ENCODE assay signal across 11 cellular contexts in the genomic region with DNA sequence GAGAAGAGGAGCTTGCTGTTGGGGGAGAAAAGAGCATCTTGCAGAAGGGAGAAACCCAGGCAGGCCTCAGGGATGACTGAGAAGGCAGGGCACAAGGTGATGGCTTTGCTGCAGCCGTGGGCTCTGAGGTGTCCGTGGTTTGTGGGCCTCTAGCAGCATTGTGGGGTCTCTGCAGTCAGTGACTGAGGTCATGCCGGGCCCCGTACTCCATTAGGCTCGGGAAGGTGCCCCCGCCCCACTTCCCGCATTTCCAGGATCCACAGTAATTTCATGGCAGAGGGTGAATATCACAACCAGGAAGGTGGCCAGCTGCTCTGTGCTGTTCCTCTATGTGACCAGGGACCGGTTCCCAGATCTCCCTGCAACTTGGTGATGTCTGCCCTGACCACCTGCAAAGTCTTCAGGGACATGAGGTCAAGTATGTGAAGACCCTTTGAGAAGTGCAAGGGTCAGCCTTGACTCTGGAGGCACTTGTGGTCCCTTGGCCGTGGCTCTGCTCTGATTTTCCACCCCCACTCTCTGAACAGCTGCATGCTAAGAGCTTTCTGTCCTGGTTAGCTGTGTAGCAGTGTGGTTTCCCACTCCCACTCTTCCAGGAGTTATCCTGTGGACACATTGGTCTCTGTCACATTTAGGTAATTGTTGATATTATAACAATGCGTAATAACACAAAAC. TPM values are rescaled to one million over a fixed set of nuclear protein-coding genes. Genes with fewer than 3 reads are reported as not detected.
DNase-seq lines count a peak whose midpoint lies in the region; ATAC-seq and TF ChIP-seq lines count a peak whose summit lies in the region.
"Had no signal": no experiment of that assay in that cellular context is flagged by ENCODE, and none has a peak within 500 bp of the region (broad histone marks: within the 10 kb centered on the region; RNA-seq: fewer than 3 reads in every experiment).

No MANE protein-coding gene starts in this region.

- intact Hi-C loops in esophagus squamous epithelium (cut with DNase I) (loop anchor here (10.0 kb wide), 1 partner anchor 155 kb away; no protein-coding TSS in a partner anchor), sigmoid colon (cut with DNase I) (no loop called here)

- H3K27ac ChIP-seq in DOHH2 (ENCODE audit: low read depth, low read length) (0 out of 2 replicates have a peak overlapping the region, but pooled peaks have one; percentile 10), Peyer's patch (peak overlapping the region; percentile 99 to 100 (median 100)), esophagus squamous epithelium (peak overlapping the region; percentile 90 to 100 (median 95)), sigmoid colon (peak overlapping the region; percentile 99 to 100 (median 100)), caudate nucleus (ENCODE audit: low read depth, low read length) (no peak overlapping the region)

- TF ChIP-seq CTCF in DOHH2 (IDR thresholded peaks at IDR 0.05; ENCODE audit: low read depth, low read length, poor library complexity, severe bottlenecking) (no peak), Peyer's patch (IDR thresholded peaks at IDR 0.05) (no peak), esophagus squamous epithelium (IDR thresholded peaks at IDR 0.05) (no peak), sigmoid colon (IDR thresholded peaks at IDR 0.05) (no peak)

- no peak for TF ChIP-seq EP300 in sigmoid colon (IDR thresholded peaks at IDR 0.05)

- H3K4me2 ChIP-seq in DOHH2 (ENCODE audit: low read length) = peak overlapping the region; percentile 96

- H3K4me3 ChIP-seq in DOHH2 (ENCODE audit: low read length) (peak overlapping the region; percentile 94), Peyer's patch (peak overlapping the region; percentile 71 to 95 (median 79)), esophagus squamous epithelium (peak overlapping the region in 3 of 4 donors; percentile 59 to 96 (median 70)), sigmoid colon (peak overlapping the region in 1 of 4 donors; percentile 95)

- DNase-seq in Peyer's patch (peak in 1 of 3 donors; percentile 51), esophagus squamous epithelium (lab: John Stamatoyannopoulos, UW) (no peak), sigmoid colon (no peak), caudate nucleus (lab: John Stamatoyannopoulos, UW) (no peak), UCSD-AML1 (lab: John Stamatoyannopoulos, UW; ENCODE audit: unreplicated experiment) (no peak), globus pallidus (ENCODE audit: low spot score) (no peak)
- DNase-seq: activated CD4-positive, alpha-beta T cell treated with anti-CD3 and anti-CD28 coated beads, Interleukin-2, amount 50 U/mL, for 1 hour; GF-D8; NCI-H526 treated with DMSO at 0.1 percent for 48 hours had no signal

- H3K9me2 ChIP-seq in DOHH2 (replicated peaks; ENCODE audit: control insufficient read depth, low read length) = no peaks in the 10 kb centered on the region

- 61 to 68% methylated on average over 8 to 9 of the region's 10 CpGs for WGBS in esophagus squamous epithelium, 2 donors
- 58 to 68% methylated on average over 10 of the region's 10 CpGs for WGBS in sigmoid colon, 2 donors

- peaks cover 69% of the 10 kb centered on the region for H3K4me1 ChIP-seq in DOHH2 (ENCODE audit: control insufficient read depth, low read length)
- H3K4me1 ChIP-seq in Peyer's patch = peaks cover 0 to 58% (median 27%) of the 10 kb centered on the region in 4 donors
- peaks cover 40 to 74% (median 60%) of the 10 kb centered on the region in 3 donors for H3K4me1 ChIP-seq in esophagus squamous epithelium
- peaks cover 0 to 69% (median 65%) of the 10 kb centered on the region in 4 donors for H3K4me1 ChIP-seq in sigmoid colon

- H3K27me3 ChIP-seq in DOHH2 (ENCODE audit: control insufficient read depth, low read length) (no peaks in the 10 kb centered on the region), Peyer's patch (no peaks in the 10 kb centered on the region), esophagus squamous epithelium (no peaks in the 10 kb centered on the region), sigmoid colon (no peaks in the 10 kb centered on the region)

- H3K36me3 ChIP-seq in DOHH2 (ENCODE audit: control insufficient read depth, low read length) (peaks cover 54% of the 10 kb centered on the region), Peyer's patch (no peaks in the 10 kb centered on the region), esophagus squamous epithelium (peaks cover 0 to 6% (median 0%) of the 10 kb centered on the region in 3 donors), sigmoid colon (no peaks in the 10 kb centered on the region)

- peaks cover 81% of the 10 kb centered on the region for H3K79me2 ChIP-seq in DOHH2 (ENCODE audit: control insufficient read depth, low read length)

- no peaks in the 10 kb centered on the region for H3K9me3 ChIP-seq in DOHH2 (ENCODE audit: control insufficient read depth, insufficient read depth, low read length)
- H3K9me3 ChIP-seq in Peyer's patch = no peaks in the 10 kb centered on the region
- H3K9me3 ChIP-seq in esophagus squamous epithelium = no peaks in the 10 kb centered on the region
- H3K9me3 ChIP-seq in sigmoid colon = no peaks in the 10 kb centered on the region

- no peak for ATAC-seq in GM21381 (IDR thresholded peaks at IDR 0.05; ENCODE audit: unreplicated experiment)

- peaks cover 21% of the 10 kb centered on the region for H4K20me1 ChIP-seq in DOHH2 (ENCODE audit: control insufficient read depth, insufficient read depth, low read depth, low read length)

- TF ChIP-seq POLR2A in Peyer's patch (IDR thresholded peaks at IDR 0.05) = no peak
- TF ChIP-seq POLR2A in esophagus squamous epithelium (IDR thresholded peaks at IDR 0.05) = no peak
- no peak for TF ChIP-seq POLR2A in sigmoid colon (IDR thresholded peaks at IDR 0.05)

- peaks cover 8% of the 10 kb centered on the region for H3F3A ChIP-seq in DOHH2 (ENCODE audit: control insufficient read depth, insufficient read depth)

RNA-seq across cellular contexts. Expression of gene KLF13, which starts 3.6 kb away (rescaled TPM):
- total RNA-seq in Peyer's patch (10 to 100 TPM; 51.2 to 80.4 (median 75.6) TPM), esophagus squamous epithelium (10 to 100 TPM; 16.4 to 54.6 (median 41.8) TPM), sigmoid colon (10 to 100 TPM; 18.7 to 28.0 (median 24.5) TPM)
- 10 to 100 TPM; 23.4 to 71.9 (median 48.6) TPM for polyA plus RNA-seq in sigmoid colon
